14 cellular contexts compared by ENCODE assay signal in the genomic region with DNA sequence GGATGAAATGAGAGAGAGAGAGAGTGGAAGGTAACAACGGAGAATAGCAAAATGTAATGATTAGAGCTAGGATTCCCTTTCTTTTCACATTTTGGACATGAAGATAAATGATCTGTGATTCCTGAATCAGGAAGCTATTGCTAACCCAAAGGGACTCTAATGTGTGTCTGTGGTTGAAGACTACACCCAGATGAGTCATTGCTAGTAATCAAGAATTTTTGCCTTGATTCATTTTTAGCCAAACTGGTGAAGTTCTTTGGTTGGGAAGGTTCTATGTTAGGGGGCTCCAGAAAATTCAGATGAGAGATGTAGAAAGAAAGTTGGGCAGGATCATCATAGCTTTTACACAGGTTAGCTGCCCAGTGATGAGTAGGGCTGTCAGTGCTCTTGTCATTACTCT.
DNase-seq lines count a peak whose midpoint lies in the region; ATAC-seq and TF ChIP-seq lines count a peak whose summit lies in the region.
"Had no signal": no experiment of that assay in that cellular context is flagged by ENCODE, and none has a peak within 500 bp of the region (broad histone marks: within the 10 kb centered on the region; RNA-seq: fewer than 3 reads in every experiment).

No MANE protein-coding gene starts in this region.

- POLR2A ChIA-PET in IMR-90 (lab: Charles Lee; ENCODE audit: unreplicated experiment), result no interaction called here

- no peaks in the 10 kb centered on the region for H4K20me1 ChIP-seq in IMR-90 (ENCODE audit: insufficient read depth, low read length)

- H3K9me3 ChIP-seq in IMR-90 (ENCODE audit: control insufficient read depth, insufficient read depth, low read length) (no peaks in the 10 kb centered on the region), testis (no peaks in the 10 kb centered on the region)
- H3K9me3 ChIP-seq: ascending aorta, heart right ventricle, spleen had no signal

- peak overlapping the region; percentile 58 for H2BK5ac ChIP-seq in IMR-90 (ENCODE audit: low read depth, low read length, poor library complexity, severe bottlenecking)

- no peak overlapping the region for H3K18ac ChIP-seq in IMR-90 (ENCODE audit: low read depth, low read length)

- H3K36me3 ChIP-seq in IMR-90 (ENCODE audit: control insufficient read depth, insufficient read depth, low read length) (peaks cover 39% of the 10 kb centered on the region), brain microvascular endothelial cell (replicated peaks) (peaks cover 72% of the 10 kb centered on the region), kidney epithelial cell (ENCODE audit: control insufficient read depth, insufficient read depth, low read length) (no peaks in the 10 kb centered on the region), testis (ENCODE audit: low read depth, missing control alignments) (no peaks in the 10 kb centered on the region)

- H3K9me1 ChIP-seq in IMR-90 (ENCODE audit: insufficient read depth, low read length), result peaks cover 7% of the 10 kb centered on the region; the same call in 1 of the 2 replicates

- H3K4me1 ChIP-seq in IMR-90 (ENCODE audit: control insufficient read depth, insufficient read depth, low read length) (peaks cover 7% of the 10 kb centered on the region), testis (no peaks in the 10 kb centered on the region)

- peak overlapping the region; percentile 36; the same call in 1 of the 2 replicates for H3K4me2 ChIP-seq in IMR-90 (ENCODE audit: low read depth, low read length)

- DNase-seq in Daoy (ENCODE audit: low read depth) (peak; percentile 58), IMR-90 (peak; percentile 82), brain microvascular endothelial cell (no peak), kidney epithelial cell (ENCODE audit: low read depth) (peak; percentile 16), NCI-H128 (lab: John Stamatoyannopoulos, UW; ENCODE audit: unreplicated experiment) (no peak), NCI-H2107 treated with DMSO at 0.1 percent for 48 hours (lab: John Stamatoyannopoulos, UW; ENCODE audit: unreplicated experiment) (no peak), SIG-M5 (lab: John Stamatoyannopoulos, UW) (no peak), testis (no peak)
- DNase-seq: H7, heart right ventricle, NCI-H2171, spleen had no signal

- TF ChIP-seq RAD21 in IMR-90 (IDR thresholded peaks at IDR 0.05; ENCODE audit: low read length), result no peak

- BruUV-seq in IMR-90 (replicated peaks; lab: Mats Ljungman, UMichigan), result no TSS peak

- H3K27me3 ChIP-seq in IMR-90 (ENCODE audit: control insufficient read depth, insufficient read depth, low read length) (no peaks in the 10 kb centered on the region), brain microvascular endothelial cell (replicated peaks) (no peaks in the 10 kb centered on the region), kidney epithelial cell (ENCODE audit: control insufficient read depth, insufficient read depth, low read length) (no peaks in the 10 kb centered on the region), testis (no peaks in the 10 kb centered on the region)
- H3K27me3 ChIP-seq: ascending aorta, heart right ventricle, spleen had no signal

- H4K8ac ChIP-seq in IMR-90 (ENCODE audit: low read depth in 2 of 2, low read length in 2 of 2), result peak overlapping the region in 1 of 2 experiments; percentile 48; a peak in 1 of 4 replicates

- 60% methylated on average over 1 of the region's 1 CpG; no CpG with 5 or more reads in 1 of the 2 experiments for WGBS in IMR-90 (ENCODE audit: extremely low coverage in 2 of 2, insufficient read length in 1 of 2), 2 experiments
- WGBS in testis, 2 donors, result 96 to 100% methylated on average over 1 of the region's 1 CpG

- peak overlapping the region; percentile 53; the same call in 1 of the 2 replicates for H3K14ac ChIP-seq in IMR-90 (replicated peaks; ENCODE audit: low read depth, low read length)

- peak overlapping the region; percentile 76 for H3K4ac ChIP-seq in IMR-90 (ENCODE audit: low read depth, low read length)

- no peak overlapping the region for H2AK9ac ChIP-seq in IMR-90 (replicated peaks; ENCODE audit: low read depth, low read length, poor library complexity)

- dilution Hi-C loops in IMR-90 (cut with HindIII; ENCODE audit: low sequenced_read_pairs, unreplicated experiment), result no loop called here

- no peak overlapping the region for H2AFZ ChIP-seq in IMR-90 (replicated peaks; ENCODE audit: low read length, poor library complexity)
- H2AFZ ChIP-seq: parathyroid adenoma had no signal

- no peak overlapping the region for H4K5ac ChIP-seq in IMR-90 (ENCODE audit: low read depth, low read length)

- H2AK5ac ChIP-seq in IMR-90 (ENCODE audit: low read depth, low read length), result 0 out of 2 replicates have a peak overlapping the region, but pooled peaks have one; percentile 67

- CTCF ChIA-PET in IMR-90 (lab: Yijun Ruan, JAX), result interaction anchor here (0.6 to 0.9 kb wide), 2 partner anchors 12 to 478 kb away, joined by 4 to 7 read pairs; no protein-coding TSS in a partner anchor

- no peak for TF ChIP-seq POLR2A in IMR-90 (IDR thresholded peaks at IDR 0.05; ENCODE audit: low read depth, low read length)
- no peak for TF ChIP-seq POLR2A in testis (IDR thresholded peaks at IDR 0.05)

- intact Hi-C loops in IMR-90 (cut with micrococcal nuclease) (no loop called here), testis (cut with DNase I; ENCODE audit: low total_unique reads) (no loop called here)

- H3K27ac ChIP-seq in IMR-90 (ENCODE audit: insufficient read depth, low read length) (no peak overlapping the region), brain microvascular endothelial cell (peak overlapping the region; percentile 8), testis (no peak overlapping the region)
- H3K27ac ChIP-seq: ascending aorta, heart right ventricle, parathyroid adenoma, spleen had no signal

- ATAC-seq in IMR-90 (ENCODE audit: low read depth), result 0 out of 2 replicates have a peak, but pooled peaks have one; percentile 46

- peaks cover 0 to 23% of the 10 kb centered on the region in 2 experiments; a peak in 3 of 4 replicates for H3K79me1 ChIP-seq in IMR-90 (ENCODE audit: low read depth in 1 of 2, low read length in 2 of 2)

- peak overlapping the region; percentile 8; the same call in 1 of the 2 replicates for H2BK20ac ChIP-seq in IMR-90 (ENCODE audit: low read depth, low read length)

- H3K23ac ChIP-seq in IMR-90 (ENCODE audit: low read depth, low read length), result peak overlapping the region; percentile 37; the same call in 1 of the 2 replicates

- no peak overlapping the region for H3K9ac ChIP-seq in IMR-90 (ENCODE audit: low read depth, low read length)
- H3K9ac ChIP-seq: parathyroid adenoma had no signal

- TF ChIP-seq CTCF in IMR-90 (conservative IDR thresholded peaks at IDR 0.05; ENCODE audit: low read depth, low read length) (no peak), brain microvascular endothelial cell (IDR thresholded peaks at IDR 0.05; ENCODE audit: low read depth, low read length, missing control alignments) (no peak), kidney epithelial cell (IDR thresholded peaks at IDR 0.05; ENCODE audit: insufficient read depth, low read length, poor library complexity, severe bottlenecking) (no peak), testis (IDR thresholded peaks at IDR 0.05) (no peak)

- no peak overlapping the region for H3K4me3 ChIP-seq in IMR-90 (ENCODE audit: insufficient read depth, low read depth, low read length)
- no peak overlapping the region for H3K4me3 ChIP-seq in brain microvascular endothelial cell (ENCODE audit: low read depth, low read length)
- H3K4me3 ChIP-seq in kidney epithelial cell (ENCODE audit: low read depth, low read length), result no peak overlapping the region
- H3K4me3 ChIP-seq in testis, result no peak overlapping the region
- H3K4me3 ChIP-seq: ascending aorta, heart right ventricle, spleen had no signal

- in situ Hi-C loops in IMR-90 (cut with MboI; ENCODE audit: low sequenced_read_pairs) (no loop called here), brain microvascular endothelial cell (cut with HindIII; ENCODE audit: low pct_ligation_motif_present, low sequenced_read_pairs) (no loop called here)

- peak overlapping the region; percentile 70 for H2BK120ac ChIP-seq in IMR-90 (ENCODE audit: low read depth, low read length)

- no peak overlapping the region for H4K91ac ChIP-seq in IMR-90 (ENCODE audit: insufficient read depth, low read depth, low read length)

- no peak overlapping the region for H2BK15ac ChIP-seq in IMR-90 (ENCODE audit: low read depth, low read length)

- no peak overlapping the region for H3K56ac ChIP-seq in IMR-90 (ENCODE audit: extremely low read depth, insufficient read depth, low read length)

TF ChIP-seq in IMR-90, 13 proteins besides CTCF, POLR2A, EP300 and RAD21:
- TF ChIP-seq CEBPB (IDR thresholded peaks at IDR 0.05; ENCODE audit: low read depth, low read length) (peak; percentile 37; the same call in 1 of the 2 replicates), RFX5 (IDR thresholded peaks at IDR 0.05; ENCODE audit: low read depth, low read length) (no peak), FOS (IDR thresholded peaks at IDR 0.05; ENCODE audit: low read depth, low read length) (peak; percentile 60), MAFK (IDR thresholded peaks at IDR 0.05; ENCODE audit: low read depth, low read length) (no peak)

Comparison
In these comparisons a context has a peak if more than half of its experiments do, and no peak if none do; other contexts are left out.
1. DNase-seq: peak in Daoy (single experiment), IMR-90 (single experiment) and kidney epithelial cell (single experiment); none in brain microvascular endothelial cell (single experiment), NCI-H128 (single experiment), NCI-H2107 treated with DMSO at 0.1 percent for 48 hours (single experiment), SIG-M5 (single experiment) and testis (single experiment).